8 cellular contexts compared by ENCODE assay signal in the genomic region with DNA sequence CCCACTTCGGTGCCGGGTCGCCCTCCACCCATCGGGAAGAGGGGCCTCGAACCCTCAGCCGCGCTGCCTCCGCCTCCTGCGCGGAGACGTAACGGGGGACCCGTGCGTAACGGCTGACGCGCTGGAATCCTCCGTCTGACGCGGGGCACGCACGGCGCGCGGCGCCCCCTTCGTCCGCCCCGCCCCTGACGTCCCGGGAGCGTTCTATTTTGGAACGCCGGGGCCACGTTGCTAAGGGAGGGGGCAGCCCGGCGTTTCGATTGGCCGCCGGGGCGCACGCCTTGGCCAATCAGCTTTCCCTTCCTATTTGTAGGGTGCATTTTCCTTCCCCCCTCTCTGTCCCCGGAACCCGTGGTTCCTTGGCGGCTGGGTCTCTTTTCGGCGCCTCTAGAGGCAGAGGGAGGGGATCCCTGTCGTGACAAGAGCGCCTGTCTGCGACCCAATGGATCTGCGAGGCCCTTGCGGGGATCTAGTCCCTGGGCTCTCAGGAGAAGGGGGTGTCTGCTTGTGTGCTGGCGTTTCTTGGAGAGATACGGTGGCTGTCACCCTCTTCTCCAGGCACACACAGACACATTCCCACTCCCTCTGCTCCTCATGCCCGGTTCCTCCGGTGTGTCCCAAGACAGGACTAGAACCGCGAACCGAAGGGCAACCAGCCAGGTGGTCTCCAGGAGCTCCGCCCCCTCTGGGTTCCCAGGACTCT. TPM values are rescaled to one million over a fixed set of nuclear protein-coding genes. Genes with fewer than 3 reads are reported as not detected.
DNase-seq lines count a peak whose midpoint lies in the region; ATAC-seq, FAIRE-seq and TF ChIP-seq lines count a peak whose summit lies in the region.

No MANE protein-coding gene starts in this region.

- TF ChIP-seq CTCF in colonic mucosa (IDR thresholded peaks at IDR 0.05) = no peak

- no peaks in the 10 kb centered on the region for H3K36me3 ChIP-seq in colonic mucosa

- peaks cover 12% of the 10 kb centered on the region for H3K4me1 ChIP-seq in colonic mucosa

- peak overlapping the region; percentile 51 for H3K4me3 ChIP-seq in colonic mucosa

- H3K9ac ChIP-seq in colonic mucosa (ENCODE audit: low read depth in 2 of 2, low read length in 2 of 2) = peak overlapping the region; percentile 85 to 96

- H3K27me3 ChIP-seq in colonic mucosa = no peaks in the 10 kb centered on the region

- ATAC-seq in HG03442 (IDR thresholded peaks at IDR 0.05; ENCODE audit: unreplicated experiment) (peak; percentile 56), left lobe of liver (peak; percentile 83)

- DNase-seq in AML-193 (lab: John Stamatoyannopoulos, UW) = peak; percentile 94 to 95
- DNase-seq in GM19239 (ENCODE audit: insufficient read length, low spot score) = peak; percentile 87
- peak; percentile 84 to 90 for DNase-seq in NCI-H524 (lab: John Stamatoyannopoulos, UW)
- DNase-seq in activated CD4-positive, alpha-beta T cell treated with anti-CD3 and anti-CD28 coated beads for 48 hours = peak; percentile 97
- DNase-seq in colonic mucosa = peak; percentile 93
- DNase-seq in left lobe of liver (ENCODE audit: low spot score) = peak; percentile 92
- peak; percentile 93 to 95 for DNase-seq in stimulated activated CD4-positive, alpha-beta T cell treated with anti-CD3 and anti-CD28 coated beads, Interleukin-2, amount 100 ng/mL, for 24 hours

- intact Hi-C loops in colonic mucosa (cut with DNase I) = no loop called here

- FAIRE-seq in GM19239 (lab: Jason Lieb, UNC) = peak; percentile 100

- peak overlapping the region; percentile 78 for H3K27ac ChIP-seq in colonic mucosa

- H3K9me3 ChIP-seq in colonic mucosa = no peaks in the 10 kb centered on the region

RNA-seq across cellular contexts. Expression of a gene that starts 1.5 kb away (rescaled TPM):
- 1 to 10 TPM; 1.5 to 3.4 TPM for total RNA-seq in colonic mucosa
- total RNA-seq in left lobe of liver = 0.35 TPM

RNA-seq across cellular contexts. Expression of a gene that starts 27.6 kb away (rescaled TPM):
- 1 to 10 TPM; 4.9 to 8.4 TPM for total RNA-seq in colonic mucosa
- 3.0 TPM for total RNA-seq in left lobe of liver

RNA-seq across cellular contexts. Expression of a gene that starts 29.0 kb away (rescaled TPM):
- total RNA-seq in colonic mucosa (1 to 10 TPM in 1 of 2 donors, under 1 TPM in 1; 0.67 to 1.7 TPM), left lobe of liver (0.86 TPM)

RNA-seq across cellular contexts. Expression of a gene that starts 38.0 kb away (rescaled TPM):
- total RNA-seq in colonic mucosa (100 to 1,000 TPM; 236 to 261 TPM), left lobe of liver (21.7 TPM)

RNA-seq across cellular contexts. Expression of a gene that starts 45.6 kb away (rescaled TPM):
- total RNA-seq in colonic mucosa (10 to 100 TPM; 30.0 to 37.3 TPM), left lobe of liver (25.8 TPM)

Comparison
In these comparisons a context has a peak if more than half of its experiments do, and no peak if none do; other contexts are left out.
1. Peak in every context shown above with its lines: DNase-seq, ATAC-seq, H3K4me3 ChIP-seq and H3K27ac ChIP-seq.